ENCODE assay signal across 8 cellular contexts in genomic region chrX:71067079-71067478, GRCh38. TPM values are rescaled to one million over a fixed set of nuclear protein-coding genes. Genes with fewer than 3 reads are reported as not detected.
DNase-seq lines count a peak whose midpoint lies in the region; ATAC-seq, FAIRE-seq and TF ChIP-seq lines count a peak whose summit lies in the region.

No MANE protein-coding gene starts in this region.

- no peak for DNase-seq in CD8-positive, alpha-beta memory T cell
- no peak for DNase-seq in PC-9
- no peak for DNase-seq in esophagus squamous epithelium (lab: John Stamatoyannopoulos, UW)
- no peak for DNase-seq in pancreas
- DNase-seq in cerebellum (ENCODE audit: low spot score): no peak
- DNase-seq in NCI-H1436 (lab: John Stamatoyannopoulos, UW): no peak
- DNase-seq in stimulated activated CD4-positive, alpha-beta T cell treated with anti-CD3 and anti-CD28 coated beads, Interleukin-1b, Interleukin-23, amount 100 ng/mL, for 48 hours: no peak

- no peaks in the 10 kb centered on the region for H3K9me3 ChIP-seq in CD8-positive, alpha-beta memory T cell (ENCODE audit: low read length)
- H3K9me3 ChIP-seq in PC-9 (ENCODE audit: insufficient read depth, low read depth) (no peaks in the 10 kb centered on the region), esophagus squamous epithelium (no peaks in the 10 kb centered on the region), pancreas (no peaks in the 10 kb centered on the region)

- no peak for TF ChIP-seq POLR2A in esophagus squamous epithelium (IDR thresholded peaks at IDR 0.05)

- intact Hi-C loops in PC-9 (cut with micrococcal nuclease; ENCODE audit: unreplicated experiment): no loop called here
- intact Hi-C loops in esophagus squamous epithelium (cut with DNase I): no loop called here
- intact Hi-C loops in pancreas (cut with DNase I): no loop called here

- H3K4me3 ChIP-seq in CD8-positive, alpha-beta memory T cell (ENCODE audit: low read length): peak overlapping the region; percentile 87
- H3K4me3 ChIP-seq in PC-9 (peak overlapping the region; percentile 87), esophagus squamous epithelium (peak overlapping the region; percentile 47 to 79 (median 64)), pancreas (peak overlapping the region in 3 of 4 donors; percentile 33 to 57 (median 47))

- H3K27me3 Mint-ChIP-seq in CD8-positive, alpha-beta memory T cell: peaks cover 0 to 6% of the 10 kb centered on the region in 2 donors

- no peak for FAIRE-seq in pancreas (lab: Jason Lieb, UNC)

- H3K79me2 ChIP-seq in PC-9 (ENCODE audit: low read depth): peaks cover 21% of the 10 kb centered on the region

- peak overlapping the region; percentile 90 to 99 (median 97) for H3K27ac Mint-ChIP-seq in CD8-positive, alpha-beta memory T cell

- H3F3A ChIP-seq in PC-9 (ENCODE audit: insufficient read depth, low read depth): no peaks in the 10 kb centered on the region

- H3K9me2 ChIP-seq in PC-9 (ENCODE audit: insufficient read depth): no peaks in the 10 kb centered on the region

- no peaks in the 10 kb centered on the region for H3K36me3 ChIP-seq in CD8-positive, alpha-beta memory T cell (ENCODE audit: insufficient read depth, low read length)
- no peaks in the 10 kb centered on the region for H3K36me3 ChIP-seq in PC-9 (ENCODE audit: low read depth)
- peaks cover 0 to 10% (median 0%) of the 10 kb centered on the region in 3 donors for H3K36me3 ChIP-seq in esophagus squamous epithelium
- no peaks in the 10 kb centered on the region for H3K36me3 ChIP-seq in pancreas

- peaks cover 14 to 32% (median 20%) of the 10 kb centered on the region in 3 donors for H3K4me1 Mint-ChIP-seq in CD8-positive, alpha-beta memory T cell

- POLR2A ChIA-PET in CD8-positive, alpha-beta memory T cell (lab: Charles Lee): interaction anchor here (0.8 kb wide), 1 partner anchor 29 kb away, joined by 3 read pairs; the partner anchor contains the start of gene FOXO4
- POLR2A ChIA-PET in PC-9 (lab: Charles Lee; ENCODE audit: unreplicated experiment): interaction anchor here (0.6 kb wide), 1 partner anchor 1653 kb away, joined by 5 read pairs; no protein-coding TSS in a partner anchor

- peaks cover 0 to 24% (median 2%) of the 10 kb centered on the region in 3 donors for H3K36me3 Mint-ChIP-seq in CD8-positive, alpha-beta memory T cell

- no peak overlapping the region for H2AFZ ChIP-seq in PC-9

- H3K4me3 Mint-ChIP-seq in CD8-positive, alpha-beta memory T cell: peak overlapping the region; percentile 84 to 99 (median 92)

- H4K20me1 ChIP-seq in PC-9 (ENCODE audit: insufficient read depth): no peaks in the 10 kb centered on the region

- H3K4me2 ChIP-seq in PC-9: peak overlapping the region; percentile 82

- BruUV-seq in PC-9 (replicated peaks; lab: Mats Ljungman, UMichigan): no TSS peak

- H3K27me3 ChIP-seq in CD8-positive, alpha-beta memory T cell (ENCODE audit: insufficient read depth, low read length, poor library complexity, severe bottlenecking): no peaks in the 10 kb centered on the region
- H3K27me3 ChIP-seq in PC-9 (ENCODE audit: insufficient read depth, low read depth): no peaks in the 10 kb centered on the region
- peaks cover 0 to 1% (median 0%) of the 10 kb centered on the region in 4 donors for H3K27me3 ChIP-seq in esophagus squamous epithelium
- H3K27me3 ChIP-seq in pancreas: peaks cover 0 to 7% (median 0%) of the 10 kb centered on the region in 4 donors

- H3K4me1 ChIP-seq in CD8-positive, alpha-beta memory T cell (ENCODE audit: insufficient read depth, low read length): no peaks in the 10 kb centered on the region
- H3K4me1 ChIP-seq in PC-9 (replicated peaks; ENCODE audit: insufficient read depth) (peaks cover 11% of the 10 kb centered on the region), esophagus squamous epithelium (peaks cover 0 to 25% (median 6%) of the 10 kb centered on the region in 3 donors), pancreas (no peaks in the 10 kb centered on the region)

- H3K27ac ChIP-seq in CD8-positive, alpha-beta memory T cell (ENCODE audit: low read depth, low read length): peak overlapping the region; percentile 82
- H3K27ac ChIP-seq in PC-9 (no peak overlapping the region), esophagus squamous epithelium (peak overlapping the region; percentile 82 to 92 (median 92)), pancreas (peak overlapping the region in 1 of 4 donors; percentile 73)

- CTCF ChIA-PET in CD8-positive, alpha-beta memory T cell (lab: Charles Lee): no interaction called here
- CTCF ChIA-PET in PC-9 (lab: Charles Lee): no interaction called here

- TF ChIP-seq CTCF in PC-9 (conservative IDR thresholded peaks at IDR 0.05) (no peak), esophagus squamous epithelium (IDR thresholded peaks at IDR 0.05) (no peak), pancreas (IDR thresholded peaks at IDR 0.05) (no peak)

- WGBS in esophagus squamous epithelium, 2 donors: 0 to 38% methylated on average over 1 of the region's 1 CpG
- 7 to 38% methylated on average over 1 of the region's 1 CpG for WGBS in pancreas, 2 donors

- ATAC-seq in pancreas: no peak
- no peak for ATAC-seq in HG03045 (IDR thresholded peaks at IDR 0.05; ENCODE audit: unreplicated experiment)

- H3K9me3 Mint-ChIP-seq in CD8-positive, alpha-beta memory T cell: no peaks in the 10 kb centered on the region

RNA-seq across cellular contexts. Expression of gene SNX12, which starts 1.1 kb away (rescaled TPM):
- total RNA-seq in CD8-positive, alpha-beta memory T cell: 10 to 100 TPM; 56.5 to 60.0 TPM
- 4.3 TPM for polyA plus RNA-seq in CD8-positive, alpha-beta memory T cell
- total RNA-seq in PC-9 (2021) (53.1 and 63.1 TPM in 2 replicates), esophagus squamous epithelium (10 to 100 TPM; 39.6 to 54.1 (median 43.7) TPM), pancreas (10 to 100 TPM; 17.1 to 31.3 (median 23.5) TPM), cerebellum (50.1 TPM)
- polyA plus RNA-seq in pancreas: 10 to 100 TPM in 1 of 2 donors, 1 to 10 TPM in 1; 9.8 to 16.1 TPM

RNA-seq across cellular contexts. Expression of gene FOXO4, which starts 28.6 kb away (rescaled TPM):
- total RNA-seq in CD8-positive, alpha-beta memory T cell: 10 to 100 TPM; 12.8 to 13.8 TPM
- polyA plus RNA-seq in CD8-positive, alpha-beta memory T cell: 2.8 TPM
- total RNA-seq in PC-9 (2021): 22.0 and 29.3 TPM in 2 replicates
- 10 to 100 TPM in 2 of 4 donors, 1 to 10 TPM in 2; 4.8 to 17.7 (median 13.2) TPM for total RNA-seq in esophagus squamous epithelium
- 10 to 100 TPM in 5 of 6 donors, 1 to 10 TPM in 1; 8.9 to 20.0 (median 14.6) TPM for total RNA-seq in pancreas
- 1 to 10 TPM; 7.5 to 8.5 TPM for polyA plus RNA-seq in pancreas
- 6.1 TPM for total RNA-seq in cerebellum

RNA-seq across cellular contexts. Expression of gene CXorf65, which starts 39.5 kb away (rescaled TPM):
- total RNA-seq in CD8-positive, alpha-beta memory T cell: 10 to 100 TPM in 1 of 2 experiments, 1 to 10 TPM in 1; 9.5 to 11.0 TPM
- polyA plus RNA-seq in CD8-positive, alpha-beta memory T cell: 4.9 TPM
- total RNA-seq in PC-9 (2021) (not detected in 2 replicates), esophagus squamous epithelium (not detected), pancreas (not detected), cerebellum (not detected)
- polyA plus RNA-seq in pancreas: not detected

RNA-seq across cellular contexts. Expression of gene IL2RG, which starts 44.3 kb away (rescaled TPM):
- 100 to 1,000 TPM; 312 to 323 TPM for total RNA-seq in CD8-positive, alpha-beta memory T cell
- polyA plus RNA-seq in CD8-positive, alpha-beta memory T cell: 1,411 TPM
- total RNA-seq in PC-9 (2021): not detected in 2 replicates
- 10 to 100 TPM in 2 of 4 donors, 1 to 10 TPM in 2; 4.3 to 15.5 (median 8.8) TPM for total RNA-seq in esophagus squamous epithelium
- total RNA-seq in pancreas: 1 to 10 TPM in 4 of 6 donors, under 1 TPM in 2; 0.19 to 4.4 (median 1.8) TPM
- 1 to 10 TPM; 1.1 to 1.3 TPM for polyA plus RNA-seq in pancreas
- total RNA-seq in cerebellum: 0.64 TPM

RNA-seq across cellular contexts. Expression of gene MED12, which starts 51.3 kb away (rescaled TPM):
- total RNA-seq in CD8-positive, alpha-beta memory T cell: 10 to 100 TPM; 49.3 to 61.1 TPM
- polyA plus RNA-seq in CD8-positive, alpha-beta memory T cell: 19.0 TPM
- 32.7 and 51.6 TPM in 2 replicates for total RNA-seq in PC-9 (2021)
- total RNA-seq in esophagus squamous epithelium: 10 to 100 TPM; 19.9 to 34.0 (median 24.3) TPM
- 10 to 100 TPM; 12.2 to 25.7 (median 18.8) TPM for total RNA-seq in pancreas
- 10 to 100 TPM; 12.8 to 15.9 TPM for polyA plus RNA-seq in pancreas
- 27.3 TPM for total RNA-seq in cerebellum

Comparison
In these comparisons a context has a peak if more than half of its experiments do, and no peak if none do; other contexts are left out.
1. RNA of gene CXorf65, which starts 39.5 kb away (total RNA-seq): 9.5 to 11.0 TPM in CD8-positive, alpha-beta memory T cell; not detected in PC-9, not detected in esophagus squamous epithelium, not detected in pancreas and not detected in cerebellum (single experiment); every median in the first group is over 4 times any median in the second.
2. Peak in every context shown above with its lines, with median percentiles within 50 percentile points of each other: H3K4me3 ChIP-seq.